19 cellular contexts compared by ENCODE assay signal in the genomic region with DNA sequence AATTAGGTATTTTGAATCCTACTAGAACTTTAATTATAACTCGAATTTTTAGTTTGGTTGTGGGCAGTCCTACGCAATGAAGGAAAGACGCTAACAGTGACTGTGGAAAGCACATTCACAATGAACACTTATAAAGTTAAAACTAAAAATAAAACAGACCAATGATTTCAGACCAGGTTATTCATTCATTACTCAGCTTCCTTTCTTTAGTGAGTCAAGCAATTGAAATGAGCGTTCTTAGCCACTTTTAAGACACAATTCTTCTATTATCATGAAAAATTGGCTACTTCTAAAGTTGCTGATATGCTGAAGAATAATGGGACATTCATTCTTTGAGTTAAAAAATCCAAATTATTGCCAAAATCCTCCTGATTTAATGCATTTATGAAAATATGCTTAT.
DNase-seq lines count a peak whose midpoint lies in the region; ATAC-seq, FAIRE-seq and TF ChIP-seq lines count a peak whose summit lies in the region.
"Had no signal": no experiment of that assay in that cellular context is flagged by ENCODE, and none has a peak within 500 bp of the region (broad histone marks: within the 10 kb centered on the region; RNA-seq: fewer than 3 reads in every experiment).

No MANE protein-coding gene starts in this region.

- H3K36me3 ChIP-seq in endothelial cell of umbilical vein (ENCODE audit: control insufficient read depth in 2 of 2, extremely low read depth in 1 of 2, insufficient read depth in 2 of 2, low read length in 2 of 2) = peaks cover 0 to 13% of the 10 kb centered on the region in 2 experiments
- no peaks in the 10 kb centered on the region for H3K36me3 ChIP-seq in psoas muscle (ENCODE audit: insufficient read depth in 1 of 2, low read depth in 1 of 2)
- H3K36me3 ChIP-seq: adrenal gland, uterus had no signal

- peak overlapping the region; percentile 86 for H3K27ac ChIP-seq in endothelial cell of umbilical vein (ENCODE audit: insufficient read depth, low read depth, low read length)
- no peak overlapping the region for H3K27ac ChIP-seq in psoas muscle
- H3K27ac ChIP-seq: adrenal gland, parathyroid adenoma, uterus had no signal

- intact Hi-C loops in endothelial cell of umbilical vein (cut with micrococcal nuclease) (loop anchor here (2.0 to 5.0 kb wide), 2 partner anchors 49 to 207 kb away; no protein-coding TSS in a partner anchor), psoas muscle (cut with DNase I) (loop anchor here (2.0 to 10.0 kb wide), 4 partner anchors 109 to 724 kb away; no protein-coding TSS in a partner anchor)

- H3K4me2 ChIP-seq in endothelial cell of umbilical vein (ENCODE audit: insufficient read depth, low read length) = peak overlapping the region; percentile 52

- dilution Hi-C loops in endothelial cell of umbilical vein (cut with MboI; ENCODE audit: extremely low pct_ligation_motif_present, low sequenced_read_pairs) = loop anchor here (25.0 kb wide), 1 partner anchor 739 kb away; no protein-coding TSS in a partner anchor

- TF ChIP-seq POLR2A in endothelial cell of umbilical vein (IDR thresholded peaks at IDR 0.05; ENCODE audit: low read depth, low read length) = peak; percentile 30

- DNase-seq in AG20443 (ENCODE audit: low spot score) = peak; percentile 55
- DNase-seq in RKO (ENCODE audit: low spot score) = peak; percentile 86
- DNase-seq in endothelial cell of umbilical vein (ENCODE audit: low read depth, low spot score) = peak; percentile 83
- DNase-seq in myocyte (ENCODE audit: low read depth) = peak; percentile 42
- no peak for DNase-seq in NK-92 (lab: John Stamatoyannopoulos, UW; ENCODE audit: unreplicated experiment)
- no peak for DNase-seq in psoas muscle
- no peak for DNase-seq in DMS114 treated with DMSO at 0.1 percent for 48 hours (lab: John Stamatoyannopoulos, UW; ENCODE audit: unreplicated experiment)
- DNase-seq: activated CD4-positive, alpha-beta T cell treated with anti-CD3 and anti-CD28 coated beads for 4 hours; activated T-cell treated with anti-CD3 and anti-CD28 coated beads, Interleukin-2, amount 50 U/mL, for 24 hours; adrenal gland; DMS53; effector memory CD8-positive, alpha-beta T cell; mesendoderm; NCI-H2171; T-helper 1 cell; uterus had no signal

- POLR2A ChIA-PET in endothelial cell of umbilical vein (lab: Charles Lee) = interaction anchor here (0.9 kb wide), 1 partner anchor 113 kb away, joined by 5 read pairs; the partner anchor contains the start of gene COL8A1

- CTCF ChIA-PET in endothelial cell of umbilical vein (lab: Charles Lee) = interaction anchor here (0.8 to 4.7 kb wide), 20 partner anchors 25 to 934 kb away, joined by 3 to 61 read pairs (median 4); partner anchors contain the start of gene COL8A1

- H2AFZ ChIP-seq in endothelial cell of umbilical vein (ENCODE audit: low read depth, low read length) = no peak overlapping the region
- H2AFZ ChIP-seq: parathyroid adenoma had no signal

- H3K4me1 ChIP-seq in endothelial cell of umbilical vein (ENCODE audit: control insufficient read depth, extremely low read depth, insufficient read depth, low read length) (peaks cover 28% of the 10 kb centered on the region), psoas muscle (no peaks in the 10 kb centered on the region)
- H3K4me1 ChIP-seq: adrenal gland, parathyroid adenoma, uterus had no signal

- ATAC-seq in psoas muscle = no peak
- ATAC-seq in GM21367 (IDR thresholded peaks at IDR 0.05; ENCODE audit: unreplicated experiment) = no peak
- ATAC-seq: effector memory CD8-positive, alpha-beta T cell had no signal

- H3K4me3 ChIP-seq in endothelial cell of umbilical vein (replicated peaks in 1 of 3; ENCODE audit: insufficient read depth in 1 of 3, low read depth in 1 of 3, low read length in 3 of 3) = no peak overlapping the region
- H3K4me3 ChIP-seq in psoas muscle = no peak overlapping the region
- H3K4me3 ChIP-seq: adrenal gland, uterus had no signal

- H4K20me1 ChIP-seq in endothelial cell of umbilical vein (replicated peaks; ENCODE audit: control insufficient read depth, extremely low read depth, insufficient read depth, low read length) = no peaks in the 10 kb centered on the region

- peak; percentile 79 for FAIRE-seq in endothelial cell of umbilical vein (lab: Jason Lieb, UNC)
- FAIRE-seq: GM12891 had no signal

- no TSS peak for BruUV-seq in endothelial cell of umbilical vein (replicated peaks; lab: Mats Ljungman, UMichigan)

- peaks cover 4% of the 10 kb centered on the region for H3K79me2 ChIP-seq in endothelial cell of umbilical vein (ENCODE audit: control insufficient read depth, insufficient read depth, low read length)
- H3K79me2 ChIP-seq: parathyroid adenoma had no signal

- TF ChIP-seq CTCF in endothelial cell of umbilical vein (IDR thresholded peaks at IDR 0.05; ENCODE audit: extremely low read depth in 1 of 2, insufficient read depth in 1 of 2, low read depth in 1 of 2, low read length in 2 of 2) = no peak
- no peak for TF ChIP-seq CTCF in psoas muscle (IDR thresholded peaks at IDR 0.05)

- WGBS in psoas muscle, 3 donors = 86 to 91% (median 90%) methylated on average over 4 of the region's 4 CpGs

- H3K9me1 ChIP-seq in endothelial cell of umbilical vein (replicated peaks; ENCODE audit: control insufficient read depth, extremely low read depth, insufficient read depth, low read length) = no peaks in the 10 kb centered on the region

- H3K27me3 ChIP-seq in endothelial cell of umbilical vein (ENCODE audit: control insufficient read depth in 2 of 2, insufficient read depth in 2 of 2, low read length in 2 of 2) (no peaks in the 10 kb centered on the region), psoas muscle (ENCODE audit: insufficient read depth in 3 of 3, low read length in 2 of 3) (no peaks in the 10 kb centered on the region)
- H3K27me3 ChIP-seq: adrenal gland, uterus had no signal

- H3K9me3 ChIP-seq in endothelial cell of umbilical vein (replicated peaks; ENCODE audit: control insufficient read depth, insufficient read depth, low read length) (no peaks in the 10 kb centered on the region), psoas muscle (no peaks in the 10 kb centered on the region)
- H3K9me3 ChIP-seq: adrenal gland, uterus had no signal

- peak overlapping the region; percentile 56 for H3K9ac ChIP-seq in endothelial cell of umbilical vein (replicated peaks; ENCODE audit: extremely low read depth, insufficient read depth, low read length)
- H3K9ac ChIP-seq: parathyroid adenoma had no signal

TF ChIP-seq in endothelial cell of umbilical vein, 7 proteins besides CTCF, POLR2A, EP300 and RAD21:
- TF ChIP-seq FOS (IDR thresholded peaks at IDR 0.05; ENCODE audit: borderline replicate concordance, insufficient read depth, low read length) = peak; percentile 90
- peak; percentile 95 for TF ChIP-seq JUN (IDR thresholded peaks at IDR 0.05; ENCODE audit: borderline replicate concordance, insufficient read depth, insufficient read length, low read depth)
- TF ChIP-seq, protein P1, sequence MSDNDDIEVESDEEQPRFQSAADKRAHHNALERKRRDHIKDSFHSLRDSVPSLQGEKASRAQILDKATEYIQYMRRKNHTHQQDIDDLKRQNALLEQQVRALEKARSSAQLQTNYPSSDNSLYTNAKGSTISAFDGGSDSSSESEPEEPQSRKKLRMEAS (IDR thresholded peaks at IDR 0.05; ENCODE audit: insufficient read depth, insufficient read length) = no peak
TF ChIP-seq in endothelial cell of umbilical vein: peak in this region for 2.

Comparison
In these comparisons a context has a peak if more than half of its experiments do, and no peak if none do; other contexts are left out.
1. DNase-seq: peak in AG20443 (single experiment), RKO (single experiment), endothelial cell of umbilical vein (single experiment) and myocyte (single experiment); none in NK-92 (single experiment), psoas muscle (0 of 2) and DMS114 treated with DMSO at 0.1 percent for 48 hours (single experiment).